1 cellular context compared by ENCODE assay signal in the genomic region with DNA sequence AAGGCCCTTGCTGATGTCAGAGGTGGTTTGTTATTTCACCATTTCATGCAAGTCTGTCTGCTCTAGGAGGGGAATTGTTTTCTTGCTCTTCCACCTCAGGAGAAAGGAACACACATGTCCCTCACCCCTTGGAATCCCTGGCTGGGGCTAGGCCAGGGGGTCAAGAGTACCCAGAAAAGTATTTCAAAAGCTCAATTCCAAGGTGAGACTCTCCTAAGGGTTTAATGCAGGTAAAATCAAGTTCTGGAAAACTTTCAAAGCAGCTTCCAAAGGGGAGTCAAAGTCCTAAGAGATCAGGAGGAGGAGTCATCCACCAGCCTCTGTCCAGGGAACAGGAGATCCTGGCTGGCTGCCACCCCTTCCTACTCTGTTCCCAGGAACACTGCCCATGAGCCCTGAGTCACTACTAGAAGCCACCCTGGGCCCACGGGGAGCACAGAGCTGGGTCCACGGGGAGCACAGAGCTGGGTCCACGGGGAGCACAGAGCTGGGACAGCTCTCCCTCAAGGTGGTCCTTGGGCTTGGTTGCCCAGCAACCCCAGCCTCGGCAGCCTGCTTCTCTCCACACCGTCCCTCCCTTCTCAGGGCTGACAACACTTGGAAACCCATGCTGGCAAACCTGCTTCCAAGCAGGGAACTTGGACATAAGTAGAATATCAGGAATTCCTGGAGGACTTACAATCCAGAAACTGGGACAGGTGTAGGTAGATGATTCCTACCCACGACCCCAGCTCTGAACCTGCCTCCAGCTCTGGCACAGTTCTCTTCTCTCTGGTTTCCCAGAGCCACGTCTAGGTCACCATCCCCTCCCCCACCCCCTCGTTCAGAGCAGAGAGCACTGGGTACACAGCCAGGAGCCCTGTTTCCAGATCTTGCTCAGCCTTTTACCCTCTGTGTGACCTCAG.
TF ChIP-seq lines count a peak whose summit lies in the region.

No MANE protein-coding gene starts in this region.

TF ChIP-seq in HepG2, 621 proteins besides CTCF, POLR2A, EP300 and RAD21 (continued from another document and continues in another):
- TF ChIP-seq, protein P1, sequence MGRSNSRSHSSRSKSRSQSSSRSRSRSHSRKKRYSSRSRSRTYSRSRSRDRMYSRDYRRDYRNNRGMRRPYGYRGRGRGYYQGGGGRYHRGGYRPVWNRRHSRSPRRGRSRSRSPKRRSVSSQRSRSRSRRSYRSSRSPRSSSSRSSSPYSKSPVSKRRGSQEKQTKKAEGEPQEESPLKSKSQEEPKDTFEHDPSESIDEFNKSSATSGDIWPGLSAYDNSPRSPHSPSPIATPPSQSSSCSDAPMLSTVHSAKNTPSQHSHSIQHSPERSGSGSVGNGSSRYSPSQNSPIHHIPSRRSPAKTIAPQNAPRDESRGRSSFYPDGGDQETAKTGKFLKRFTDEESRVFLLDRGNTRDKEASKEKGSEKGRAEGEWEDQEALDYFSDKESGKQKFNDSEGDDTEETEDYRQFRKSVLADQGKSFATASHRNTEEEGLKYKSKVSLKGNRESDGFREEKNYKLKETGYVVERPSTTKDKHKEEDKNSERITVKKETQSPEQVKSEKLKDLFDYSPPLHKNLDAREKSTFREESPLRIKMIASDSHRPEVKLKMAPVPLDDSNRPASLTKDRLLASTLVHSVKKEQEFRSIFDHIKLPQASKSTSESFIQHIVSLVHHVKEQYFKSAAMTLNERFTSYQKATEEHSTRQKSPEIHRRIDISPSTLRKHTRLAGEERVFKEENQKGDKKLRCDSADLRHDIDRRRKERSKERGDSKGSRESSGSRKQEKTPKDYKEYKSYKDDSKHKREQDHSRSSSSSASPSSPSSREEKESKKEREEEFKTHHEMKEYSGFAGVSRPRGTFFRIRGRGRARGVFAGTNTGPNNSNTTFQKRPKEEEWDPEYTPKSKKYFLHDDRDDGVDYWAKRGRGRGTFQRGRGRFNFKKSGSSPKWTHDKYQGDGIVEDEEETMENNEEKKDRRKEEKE (IDR thresholded peaks at IDR 0.05), result no peak
- TF ChIP-seq, protein P2, sequence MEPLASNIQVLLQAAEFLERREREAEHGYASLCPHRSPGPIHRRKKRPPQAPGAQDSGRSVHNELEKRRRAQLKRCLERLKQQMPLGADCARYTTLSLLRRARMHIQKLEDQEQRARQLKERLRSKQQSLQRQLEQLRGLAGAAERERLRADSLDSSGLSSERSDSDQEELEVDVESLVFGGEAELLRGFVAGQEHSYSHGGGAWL (CRISPR knock-in tag; IDR thresholded peaks at IDR 0.05), result 0 out of 2 replicates have a peak, but pooled peaks have one; percentile 64
- TF ChIP-seq TARDBP (CRISPR knock-in tag; IDR thresholded peaks at IDR 0.05), result peak; percentile 45; the same call in 1 of the 2 replicates
- peak; percentile 29; the same call in 1 of the 2 replicates for TF ChIP-seq ETV5 (CRISPR knock-in tag; IDR thresholded peaks at IDR 0.05; ENCODE audit: borderline replicate concordance)
- no peak for TF ChIP-seq MTF2 (CRISPR knock-in tag; IDR thresholded peaks at IDR 0.05; ENCODE audit: borderline replicate concordance)
- TF ChIP-seq ZNF841 (CRISPR knock-in tag; IDR thresholded peaks at IDR 0.05; ENCODE audit: borderline replicate concordance), result no peak
- TF ChIP-seq, protein P3, sequence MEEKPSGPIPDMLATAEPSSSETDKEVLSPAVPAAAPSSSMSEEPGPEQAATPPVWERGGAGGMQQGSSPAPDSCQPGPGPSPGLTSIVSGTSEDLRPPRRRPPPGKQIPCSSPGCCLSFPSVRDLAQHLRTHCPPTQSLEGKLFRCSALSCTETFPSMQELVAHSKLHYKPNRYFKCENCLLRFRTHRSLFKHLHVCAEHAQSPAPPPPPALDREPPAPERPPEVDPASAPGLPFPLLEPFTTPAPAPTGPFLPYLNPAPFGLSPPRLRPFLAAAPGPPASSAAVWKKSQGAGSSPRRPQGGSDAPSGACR (CRISPR knock-in tag; IDR thresholded peaks at IDR 0.05), result 0 out of 2 replicates have a peak, but pooled peaks have one; percentile 68
- TF ChIP-seq ZFP36L1 (CRISPR knock-in tag; IDR thresholded peaks at IDR 0.05), result 0 out of 2 replicates have a peak, but pooled peaks have one; percentile 26
- TF ChIP-seq ZNF33A (CRISPR knock-in tag; IDR thresholded peaks at IDR 0.05; ENCODE audit: borderline replicate concordance), result no peak
- no peak for TF ChIP-seq SOX13 (IDR thresholded peaks at IDR 0.05)
- peak in 1 of 2 experiments; percentile 49; a peak in 1 of 4 replicates for TF ChIP-seq SOX13 (CRISPR knock-in tag; conservative IDR thresholded peaks at IDR 0.05 in 1 of 2, IDR thresholded peaks at IDR 0.05 in 1 of 2)
- 0 out of 2 replicates have a peak, but pooled peaks have one; percentile 28 for TF ChIP-seq ZNF644 (CRISPR knock-in tag; IDR thresholded peaks at IDR 0.05; ENCODE audit: low read depth)
- TF ChIP-seq, protein P4, sequence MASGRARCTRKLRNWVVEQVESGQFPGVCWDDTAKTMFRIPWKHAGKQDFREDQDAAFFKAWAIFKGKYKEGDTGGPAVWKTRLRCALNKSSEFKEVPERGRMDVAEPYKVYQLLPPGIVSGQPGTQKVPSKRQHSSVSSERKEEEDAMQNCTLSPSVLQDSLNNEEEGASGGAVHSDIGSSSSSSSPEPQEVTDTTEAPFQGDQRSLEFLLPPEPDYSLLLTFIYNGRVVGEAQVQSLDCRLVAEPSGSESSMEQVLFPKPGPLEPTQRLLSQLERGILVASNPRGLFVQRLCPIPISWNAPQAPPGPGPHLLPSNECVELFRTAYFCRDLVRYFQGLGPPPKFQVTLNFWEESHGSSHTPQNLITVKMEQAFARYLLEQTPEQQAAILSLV (CRISPR knock-in tag; IDR thresholded peaks at IDR 0.05; ENCODE audit: borderline replicate concordance), result no peak
- TF ChIP-seq ZNF34 (CRISPR knock-in tag; IDR thresholded peaks at IDR 0.05; ENCODE audit: borderline replicate concordance), result 0 out of 2 replicates have a peak, but pooled peaks have one; percentile 23
- TF ChIP-seq JUN (CRISPR knock-in tag; IDR thresholded peaks at IDR 0.05), result no peak
- peak; percentile 23; the same call in 1 of the 2 replicates for TF ChIP-seq YEATS4 (CRISPR knock-in tag; IDR thresholded peaks at IDR 0.05; ENCODE audit: borderline replicate concordance)
- TF ChIP-seq ZNF607 (CRISPR knock-in tag; IDR thresholded peaks at IDR 0.05; ENCODE audit: borderline replicate concordance), result no peak
- TF ChIP-seq, protein P5, sequence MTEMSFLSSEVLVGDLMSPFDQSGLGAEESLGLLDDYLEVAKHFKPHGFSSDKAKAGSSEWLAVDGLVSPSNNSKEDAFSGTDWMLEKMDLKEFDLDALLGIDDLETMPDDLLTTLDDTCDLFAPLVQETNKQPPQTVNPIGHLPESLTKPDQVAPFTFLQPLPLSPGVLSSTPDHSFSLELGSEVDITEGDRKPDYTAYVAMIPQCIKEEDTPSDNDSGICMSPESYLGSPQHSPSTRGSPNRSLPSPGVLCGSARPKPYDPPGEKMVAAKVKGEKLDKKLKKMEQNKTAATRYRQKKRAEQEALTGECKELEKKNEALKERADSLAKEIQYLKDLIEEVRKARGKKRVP (CRISPR knock-in tag; IDR thresholded peaks at IDR 0.05), result no peak; a peak in 1 of 4 replicates
- TF ChIP-seq NR2C2 (CRISPR knock-in tag; IDR thresholded peaks at IDR 0.05; ENCODE audit: borderline replicate concordance), result peak; percentile 25; the same call in 1 of the 2 replicates
- TF ChIP-seq, protein P6, sequence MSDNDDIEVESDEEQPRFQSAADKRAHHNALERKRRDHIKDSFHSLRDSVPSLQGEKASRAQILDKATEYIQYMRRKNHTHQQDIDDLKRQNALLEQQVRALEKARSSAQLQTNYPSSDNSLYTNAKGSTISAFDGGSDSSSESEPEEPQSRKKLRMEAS (IDR thresholded peaks at IDR 0.05), result 0 out of 2 replicates have a peak, but pooled peaks have one; percentile 29
- peak; percentile 65; the same call in 1 of the 2 replicates for TF ChIP-seq DNMT3B (CRISPR knock-in tag; conservative IDR thresholded peaks at IDR 0.05)
- no peak for TF ChIP-seq ZNF615 (CRISPR knock-in tag; IDR thresholded peaks at IDR 0.05; ENCODE audit: borderline replicate concordance)
- TF ChIP-seq, protein P7, sequence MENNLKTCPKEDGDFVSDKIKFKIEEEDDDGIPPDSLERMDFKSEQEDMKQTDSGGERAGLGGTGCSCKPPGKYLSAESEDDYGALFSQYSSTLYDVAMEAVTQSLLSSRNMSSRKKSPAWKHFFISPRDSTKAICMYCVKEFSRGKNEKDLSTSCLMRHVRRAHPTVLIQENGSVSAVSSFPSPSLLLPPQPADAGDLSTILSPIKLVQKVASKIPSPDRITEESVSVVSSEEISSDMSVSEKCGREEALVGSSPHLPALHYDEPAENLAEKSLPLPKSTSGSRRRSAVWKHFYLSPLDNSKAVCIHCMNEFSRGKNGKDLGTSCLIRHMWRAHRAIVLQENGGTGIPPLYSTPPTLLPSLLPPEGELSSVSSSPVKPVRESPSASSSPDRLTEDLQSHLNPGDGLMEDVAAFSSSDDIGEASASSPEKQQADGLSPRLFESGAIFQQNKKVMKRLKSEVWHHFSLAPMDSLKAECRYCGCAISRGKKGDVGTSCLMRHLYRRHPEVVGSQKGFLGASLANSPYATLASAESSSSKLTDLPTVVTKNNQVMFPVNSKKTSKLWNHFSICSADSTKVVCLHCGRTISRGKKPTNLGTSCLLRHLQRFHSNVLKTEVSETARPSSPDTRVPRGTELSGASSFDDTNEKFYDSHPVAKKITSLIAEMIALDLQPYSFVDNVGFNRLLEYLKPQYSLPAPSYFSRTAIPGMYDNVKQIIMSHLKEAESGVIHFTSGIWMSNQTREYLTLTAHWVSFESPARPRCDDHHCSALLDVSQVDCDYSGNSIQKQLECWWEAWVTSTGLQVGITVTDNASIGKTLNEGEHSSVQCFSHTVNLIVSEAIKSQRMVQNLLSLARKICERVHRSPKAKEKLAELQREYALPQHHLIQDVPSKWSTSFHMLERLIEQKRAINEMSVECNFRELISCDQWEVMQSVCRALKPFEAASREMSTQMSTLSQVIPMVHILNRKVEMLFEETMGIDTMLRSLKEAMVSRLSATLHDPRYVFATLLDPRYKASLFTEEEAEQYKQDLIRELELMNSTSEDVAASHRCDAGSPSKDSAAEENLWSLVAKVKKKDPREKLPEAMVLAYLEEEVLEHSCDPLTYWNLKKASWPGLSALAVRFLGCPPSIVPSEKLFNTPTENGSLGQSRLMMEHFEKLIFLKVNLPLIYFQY (CRISPR knock-in tag; IDR thresholded peaks at IDR 0.05; ENCODE audit: borderline replicate concordance), result no peak
- TF ChIP-seq, protein P8, sequence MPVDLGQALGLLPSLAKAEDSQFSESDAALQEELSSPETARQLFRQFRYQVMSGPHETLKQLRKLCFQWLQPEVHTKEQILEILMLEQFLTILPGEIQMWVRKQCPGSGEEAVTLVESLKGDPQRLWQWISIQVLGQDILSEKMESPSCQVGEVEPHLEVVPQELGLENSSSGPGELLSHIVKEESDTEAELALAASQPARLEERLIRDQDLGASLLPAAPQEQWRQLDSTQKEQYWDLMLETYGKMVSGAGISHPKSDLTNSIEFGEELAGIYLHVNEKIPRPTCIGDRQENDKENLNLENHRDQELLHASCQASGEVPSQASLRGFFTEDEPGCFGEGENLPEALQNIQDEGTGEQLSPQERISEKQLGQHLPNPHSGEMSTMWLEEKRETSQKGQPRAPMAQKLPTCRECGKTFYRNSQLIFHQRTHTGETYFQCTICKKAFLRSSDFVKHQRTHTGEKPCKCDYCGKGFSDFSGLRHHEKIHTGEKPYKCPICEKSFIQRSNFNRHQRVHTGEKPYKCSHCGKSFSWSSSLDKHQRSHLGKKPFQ (CRISPR knock-in tag; IDR thresholded peaks at IDR 0.05; ENCODE audit: insufficient replicate concordance), result no peak
- TF ChIP-seq, protein P9, sequence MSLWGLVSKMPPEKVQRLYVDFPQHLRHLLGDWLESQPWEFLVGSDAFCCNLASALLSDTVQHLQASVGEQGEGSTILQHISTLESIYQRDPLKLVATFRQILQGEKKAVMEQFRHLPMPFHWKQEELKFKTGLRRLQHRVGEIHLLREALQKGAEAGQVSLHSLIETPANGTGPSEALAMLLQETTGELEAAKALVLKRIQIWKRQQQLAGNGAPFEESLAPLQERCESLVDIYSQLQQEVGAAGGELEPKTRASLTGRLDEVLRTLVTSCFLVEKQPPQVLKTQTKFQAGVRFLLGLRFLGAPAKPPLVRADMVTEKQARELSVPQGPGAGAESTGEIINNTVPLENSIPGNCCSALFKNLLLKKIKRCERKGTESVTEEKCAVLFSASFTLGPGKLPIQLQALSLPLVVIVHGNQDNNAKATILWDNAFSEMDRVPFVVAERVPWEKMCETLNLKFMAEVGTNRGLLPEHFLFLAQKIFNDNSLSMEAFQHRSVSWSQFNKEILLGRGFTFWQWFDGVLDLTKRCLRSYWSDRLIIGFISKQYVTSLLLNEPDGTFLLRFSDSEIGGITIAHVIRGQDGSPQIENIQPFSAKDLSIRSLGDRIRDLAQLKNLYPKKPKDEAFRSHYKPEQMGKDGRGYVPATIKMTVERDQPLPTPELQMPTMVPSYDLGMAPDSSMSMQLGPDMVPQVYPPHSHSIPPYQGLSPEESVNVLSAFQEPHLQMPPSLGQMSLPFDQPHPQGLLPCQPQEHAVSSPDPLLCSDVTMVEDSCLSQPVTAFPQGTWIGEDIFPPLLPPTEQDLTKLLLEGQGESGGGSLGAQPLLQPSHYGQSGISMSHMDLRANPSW (CRISPR knock-in tag; IDR thresholded peaks at IDR 0.05; ENCODE audit: borderline replicate concordance), result 0 out of 2 replicates have a peak, but pooled peaks have one; percentile 48
- peak; percentile 66; the same call in 1 of the 2 replicates for TF ChIP-seq SMAD3 (CRISPR knock-in tag; IDR thresholded peaks at IDR 0.05)
- TF ChIP-seq, protein P10, sequence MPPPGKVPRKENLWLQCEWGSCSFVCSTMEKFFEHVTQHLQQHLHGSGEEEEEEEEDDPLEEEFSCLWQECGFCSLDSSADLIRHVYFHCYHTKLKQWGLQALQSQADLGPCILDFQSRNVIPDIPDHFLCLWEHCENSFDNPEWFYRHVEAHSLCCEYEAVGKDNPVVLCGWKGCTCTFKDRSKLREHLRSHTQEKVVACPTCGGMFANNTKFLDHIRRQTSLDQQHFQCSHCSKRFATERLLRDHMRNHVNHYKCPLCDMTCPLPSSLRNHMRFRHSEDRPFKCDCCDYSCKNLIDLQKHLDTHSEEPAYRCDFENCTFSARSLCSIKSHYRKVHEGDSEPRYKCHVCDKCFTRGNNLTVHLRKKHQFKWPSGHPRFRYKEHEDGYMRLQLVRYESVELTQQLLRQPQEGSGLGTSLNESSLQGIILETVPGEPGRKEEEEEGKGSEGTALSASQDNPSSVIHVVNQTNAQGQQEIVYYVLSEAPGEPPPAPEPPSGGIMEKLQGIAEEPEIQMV (CRISPR knock-in tag; IDR thresholded peaks at IDR 0.05; ENCODE audit: low read depth), result no peak
- TF ChIP-seq KLF16 (CRISPR knock-in tag; IDR thresholded peaks at IDR 0.05), result no peak; a peak in 1 of 4 replicates
- TF ChIP-seq NFIC (IDR thresholded peaks at IDR 0.05; ENCODE audit: low read length), result no peak
- TF ChIP-seq ZNF616 (CRISPR knock-in tag; IDR thresholded peaks at IDR 0.05; ENCODE audit: low read depth), result 0 out of 2 replicates have a peak, but pooled peaks have one; percentile 44
- TF ChIP-seq GATAD2A (CRISPR knock-in tag; IDR thresholded peaks at IDR 0.05), result peak; percentile 86
